ENCODE assay signal across 9 cellular contexts in the genomic region with DNA sequence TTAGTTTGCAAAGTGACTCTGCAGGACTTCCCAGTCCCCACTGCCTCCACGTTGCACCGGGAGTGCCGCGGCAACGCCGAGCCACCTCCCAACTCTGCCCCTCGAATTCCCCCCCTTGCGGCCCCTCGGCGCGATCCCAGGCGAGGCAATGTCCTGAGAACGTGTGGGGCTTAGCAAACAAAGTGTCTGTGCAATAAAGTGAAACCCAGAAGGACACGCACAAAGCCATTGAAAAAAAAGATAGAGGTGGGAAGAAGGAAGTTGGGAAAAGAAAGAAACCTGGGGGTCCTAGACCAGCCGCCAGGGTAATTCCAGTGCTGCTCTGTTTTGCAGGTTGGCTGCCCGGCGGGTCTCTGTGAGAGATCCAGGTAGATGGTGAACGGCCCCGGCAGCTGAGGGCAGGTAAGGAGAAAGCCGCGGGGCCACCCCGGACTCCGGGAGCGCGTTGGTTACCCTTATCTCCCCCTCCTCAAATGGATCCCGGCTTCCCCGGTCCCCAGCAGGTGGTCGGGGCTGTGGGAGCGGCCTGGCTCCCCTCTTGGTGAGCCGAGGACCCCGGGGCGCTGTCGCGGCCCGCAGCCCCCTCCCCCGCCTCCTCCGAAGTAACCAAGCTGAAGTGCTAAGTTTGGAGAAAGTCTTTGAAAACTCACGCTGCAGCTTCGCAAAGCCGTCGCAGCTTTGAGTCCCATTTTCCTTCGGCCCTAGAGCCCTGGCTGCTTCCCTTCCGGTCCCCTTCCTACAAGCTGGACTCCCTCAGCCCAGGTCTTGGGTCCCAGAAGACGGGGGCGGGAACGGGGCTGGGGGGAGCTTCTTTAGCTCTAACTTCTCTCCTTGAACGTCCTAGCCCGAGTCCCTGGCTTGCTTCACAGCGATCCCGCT. TPM values are rescaled to one million over a fixed set of nuclear protein-coding genes. Genes with fewer than 3 reads are reported as not detected.
DNase-seq lines count a peak whose midpoint lies in the region; ATAC-seq, FAIRE-seq and TF ChIP-seq lines count a peak whose summit lies in the region.
"Had no signal": no experiment of that assay in that cellular context is flagged by ENCODE, and none has a peak within 500 bp of the region (broad histone marks: within the 10 kb centered on the region; RNA-seq: fewer than 3 reads in every experiment).

No MANE protein-coding gene starts in this region.

- peak overlapping the region; percentile 59 for H3K4me3 Mint-ChIP-seq in activated T-helper 1 cell treated with anti-CD3 and anti-CD28 coated beads, Interleukin-12 subunit alpha, Interleukin-12 subunit beta, Interleukin-2, Interleukin-4 antibody, amounts not matched to agents 30 ng/mL and 10 ng/mL and 1 ng/mL, durations not matched to agents 14 hours and 24 hours and 36 hours

- peak; percentile 2 for ATAC-seq in HG03175 (IDR thresholded peaks at IDR 0.05; ENCODE audit: unreplicated experiment)
- ATAC-seq in thoracic aorta (ENCODE audit: insufficient number of reproducible peaks, low FRiP score, low read depth), result no peak

- intact Hi-C loops in activated T-helper 1 cell treated with anti-CD3 and anti-CD28 coated beads, Interleukin-12 subunit alpha, Interleukin-12 subunit beta, Interleukin-2, Interleukin-4 antibody, amounts not matched to agents 30 ng/mL and 10 ng/mL and 1 ng/mL, durations not matched to agents 14 hours and 24 hours and 36 hours (cut with micrococcal nuclease), result loop anchor here (1.0 to 2.0 kb wide), 3 partner anchors 9 to 346 kb away; a partner anchor contains a TSS

- H3K4me1 ChIP-seq in thoracic aorta (ENCODE audit: control insufficient read depth in 1 of 2, low read depth in 2 of 2), result peaks cover 32 to 59% of the 10 kb centered on the region in 2 donors

- no peak overlapping the region for H3K27ac Mint-ChIP-seq in activated T-helper 1 cell treated with anti-CD3 and anti-CD28 coated beads, Interleukin-12 subunit alpha, Interleukin-12 subunit beta, Interleukin-2, Interleukin-4 antibody, amounts not matched to agents 30 ng/mL and 10 ng/mL and 1 ng/mL, durations not matched to agents 14 hours and 24 hours and 36 hours

- no peak for TF ChIP-seq CTCF in thoracic aorta (IDR thresholded peaks at IDR 0.05)

- peak overlapping the region; percentile 75 for H3K4me3 ChIP-seq in thoracic aorta

- H3K27me3 Mint-ChIP-seq in activated T-helper 1 cell treated with anti-CD3 and anti-CD28 coated beads, Interleukin-12 subunit alpha, Interleukin-12 subunit beta, Interleukin-2, Interleukin-4 antibody, amounts not matched to agents 30 ng/mL and 10 ng/mL and 1 ng/mL, durations not matched to agents 14 hours and 24 hours and 36 hours (ENCODE audit: insufficient read depth), result peaks cover 80% of the 10 kb centered on the region

- H3K27me3 ChIP-seq in thoracic aorta (replicated peaks; ENCODE audit: insufficient read depth), result peaks cover 54% of the 10 kb centered on the region

- peaks cover 40% of the 10 kb centered on the region for H3K4me1 Mint-ChIP-seq in activated T-helper 1 cell treated with anti-CD3 and anti-CD28 coated beads, Interleukin-12 subunit alpha, Interleukin-12 subunit beta, Interleukin-2, Interleukin-4 antibody, amounts not matched to agents 30 ng/mL and 10 ng/mL and 1 ng/mL, durations not matched to agents 14 hours and 24 hours and 36 hours (ENCODE audit: low read depth)

- no peaks in the 10 kb centered on the region for H3K36me3 ChIP-seq in thoracic aorta

- FAIRE-seq in RCC 7860 (lab: Jason Lieb, UNC), result no peak
- FAIRE-seq: islet of Langerhans had no signal

- H3K27ac ChIP-seq in thoracic aorta, result no peak overlapping the region

- no peaks in the 10 kb centered on the region for H3K9me3 ChIP-seq in thoracic aorta

- DNase-seq in stimulated activated CD4-positive, alpha-beta T cell treated with anti-CD3 and anti-CD28 coated beads, Interleukin-4, amount 100 ng/mL, for 24 hours, result peak; percentile 3
- DNase-seq in stimulated activated CD4-positive, alpha-beta T cell treated with anti-CD3 and anti-CD28 coated beads, Interleukin-4, amount 100 ng/mL, for 4 hours, result no peak
- DNase-seq in activated T-helper 1 cell treated with anti-CD3 and anti-CD28 coated beads, Interleukin-12 subunit alpha, Interleukin-12 subunit beta, Interleukin-2, Interleukin-4 antibody, amounts not matched to agents 30 ng/mL and 10 ng/mL and 1 ng/mL, durations not matched to agents 14 hours and 24 hours and 36 hours (ENCODE audit: low spot score), result no peak
- peak; percentile 15 for DNase-seq in iris pigment epithelial cell (ENCODE audit: low read depth)
- DNase-seq in thoracic aorta (ENCODE audit: low spot score), result no peak
- no peak for DNase-seq in RCC 7860 (ENCODE audit: low spot score)
- no peak for DNase-seq in HK-2 (ENCODE audit: unreplicated experiment)

- H3K36me3 Mint-ChIP-seq in activated T-helper 1 cell treated with anti-CD3 and anti-CD28 coated beads, Interleukin-12 subunit alpha, Interleukin-12 subunit beta, Interleukin-2, Interleukin-4 antibody, amounts not matched to agents 30 ng/mL and 10 ng/mL and 1 ng/mL, durations not matched to agents 14 hours and 24 hours and 36 hours (ENCODE audit: low read depth), result peaks cover 3% of the 10 kb centered on the region

- no peaks in the 10 kb centered on the region for H3K9me3 Mint-ChIP-seq in activated T-helper 1 cell treated with anti-CD3 and anti-CD28 coated beads, Interleukin-12 subunit alpha, Interleukin-12 subunit beta, Interleukin-2, Interleukin-4 antibody, amounts not matched to agents 30 ng/mL and 10 ng/mL and 1 ng/mL, durations not matched to agents 14 hours and 24 hours and 36 hours

RNA-seq across cellular contexts. Expression of a gene that starts 0.5 kb away (rescaled TPM):
- 0.31 TPM in 1 of 2 replicates, not detected in the other for total RNA-seq in activated T-helper 1 cell treated with anti-CD3 and anti-CD28 coated beads, Interleukin-12 subunit alpha, Interleukin-12 subunit beta, Interleukin-2, Interleukin-4 antibody, amounts not matched to agents 30 ng/mL and 10 ng/mL and 1 ng/mL, durations not matched to agents 14 hours and 24 hours and 36 hours
- not detected for total RNA-seq in thoracic aorta

Comparison
In these comparisons a context has a peak if more than half of its experiments do, and no peak if none do; other contexts are left out.
1. DNase-seq: peak in stimulated activated CD4-positive, alpha-beta T cell treated with anti-CD3 and anti-CD28 coated beads, Interleukin-4, amount 100 ng/mL, for 24 hours (single experiment) and iris pigment epithelial cell (single experiment); none in stimulated activated CD4-positive, alpha-beta T cell treated with anti-CD3 and anti-CD28 coated beads, Interleukin-4, amount 100 ng/mL, for 4 hours (0 of 2), activated T-helper 1 cell treated with anti-CD3 and anti-CD28 coated beads, Interleukin-12 subunit alpha, Interleukin-12 subunit beta, Interleukin-2, Interleukin-4 antibody, amounts not matched to agents 30 ng/mL and 10 ng/mL and 1 ng/mL, durations not matched to agents 14 hours and 24 hours and 36 hours (single experiment), thoracic aorta (single experiment), RCC 7860 (single experiment) and HK-2 (single experiment).